In the genomic region with DNA sequence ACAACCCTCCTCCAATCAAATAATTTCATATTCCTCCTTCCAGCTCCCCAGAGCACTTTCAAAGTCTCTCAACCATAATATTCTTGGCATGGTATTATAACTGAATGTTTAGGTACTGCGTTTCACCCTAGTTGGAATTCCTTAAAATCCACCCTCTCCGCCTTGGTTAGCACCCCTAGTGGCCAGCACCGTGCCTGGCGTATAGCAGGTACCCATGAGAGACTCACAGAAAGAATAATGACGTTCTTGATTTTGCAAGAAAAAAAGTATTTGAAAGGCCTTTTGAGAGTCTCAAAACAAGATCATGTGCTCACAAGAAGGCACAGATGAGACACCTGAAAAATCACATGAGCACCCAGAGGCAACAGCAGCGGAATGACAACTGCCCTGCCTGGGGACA, we compare ENCODE assay signal across 12 cellular contexts. TPM values are rescaled to one million over a fixed set of nuclear protein-coding genes. Genes with fewer than 3 reads are reported as not detected.
DNase-seq lines count a peak whose midpoint lies in the region; ATAC-seq, FAIRE-seq and TF ChIP-seq lines count a peak whose summit lies in the region.
"Had no signal": no experiment of that assay in that cellular context is flagged by ENCODE, and none has a peak within 500 bp of the region (broad histone marks: within the 10 kb centered on the region; RNA-seq: fewer than 3 reads in every experiment).

No MANE protein-coding gene starts in this region.

- no peaks in the 10 kb centered on the region for H3K79me2 ChIP-seq in GM12878 (ENCODE audit: control insufficient read depth, insufficient read depth, low read length)

- H4K20me1 ChIP-seq in GM12878 (ENCODE audit: control insufficient read depth, insufficient read depth) = no peaks in the 10 kb centered on the region

- POLR2A ChIA-PET in GM12878 (lab: Charles Lee) = no interaction called here

- peaks cover 13% of the 10 kb centered on the region for H3K9me3 Mint-ChIP-seq in Calu3 (ENCODE audit: low read depth, unreplicated experiment)
- H3K9me3 Mint-ChIP-seq: activated CD4-positive, alpha-beta memory T cell treated with anti-CD3 and anti-CD28 coated beads for 36 hours had no signal

- BruUV-seq in Calu3 (replicated peaks; lab: Mats Ljungman, UMichigan) (no TSS peak), GM12878 (replicated peaks; lab: Mats Ljungman, UMichigan) (no TSS peak)

- H3K27ac ChIP-seq in GM12878 (ENCODE audit: control insufficient read depth, insufficient read depth) (no peak overlapping the region), right lobe of liver (no peak overlapping the region)

- H3K4me1 ChIP-seq in GM12878 (ENCODE audit: control insufficient read depth, insufficient read depth, low read length) = no peaks in the 10 kb centered on the region
- H3K4me1 ChIP-seq in right lobe of liver = no peaks in the 10 kb centered on the region

- CTCF ChIA-PET in Calu3 (lab: Charles Lee) (interaction anchor here (0.9 kb wide), 1 partner anchor 16 kb away, joined by 3 read pairs; no protein-coding TSS in a partner anchor), GM12878 (lab: Yijun Ruan, JAX) (interaction anchor here (0.8 kb wide), 1 partner anchor 9 kb away, joined by 3 read pairs; no protein-coding TSS in a partner anchor)

- H3K9me3 ChIP-seq in GM12878 (replicated peaks; ENCODE audit: control insufficient read depth, insufficient read depth, low read length) (no peaks in the 10 kb centered on the region), right lobe of liver (no peaks in the 10 kb centered on the region)
- H3K9me3 ChIP-seq: uterus had no signal

- H3K4me3 Mint-ChIP-seq in Calu3 (ENCODE audit: low read depth, unreplicated experiment) = no peak overlapping the region
- H3K4me3 Mint-ChIP-seq: activated CD4-positive, alpha-beta memory T cell treated with anti-CD3 and anti-CD28 coated beads for 36 hours had no signal

- TF ChIP-seq POLR2A in GM12878 (IDR thresholded peaks at IDR 0.05; ENCODE audit: low read depth, low read length) (no peak), right lobe of liver (IDR thresholded peaks at IDR 0.05) (no peak)

- ATAC-seq in GM12878 = peak; percentile 54; the same call in 2 of the 3 replicates
- no peak for ATAC-seq in right lobe of liver
- ATAC-seq in GM21423 (IDR thresholded peaks at IDR 0.05; ENCODE audit: unreplicated experiment) = no peak

- no peak overlapping the region for H3K9ac ChIP-seq in GM12878 (ENCODE audit: control insufficient read depth, insufficient read depth, low read length)

- H3K27ac Mint-ChIP-seq in Calu3 (ENCODE audit: unreplicated experiment) = no peak overlapping the region
- H3K27ac Mint-ChIP-seq: activated CD4-positive, alpha-beta memory T cell treated with anti-CD3 and anti-CD28 coated beads for 36 hours had no signal

- TF ChIP-seq CTCF in Calu3 (IDR thresholded peaks at IDR 0.05; ENCODE audit: unreplicated experiment) = no peak
- TF ChIP-seq CTCF in GM12878 (IDR thresholded peaks at IDR 0.05 in 2 of 3, conservative IDR thresholded peaks at IDR 0.05 in 1 of 3; ENCODE audit: control insufficient read depth in 2 of 3, extremely low read depth in 1 of 3, insufficient read depth in 1 of 3, low read depth in 3 of 3, low read length in 3 of 3) = peak; percentile 21 to 60 (median 54); a peak in 5 of 6 replicates
- TF ChIP-seq CTCF in right lobe of liver (IDR thresholded peaks at IDR 0.05) = peak in 3 of 4 donors; percentile 26 to 29 (median 26)

- TF ChIP-seq RAD21 in GM12878 (IDR thresholded peaks at IDR 0.05; ENCODE audit: insufficient read depth, low read depth, low read length) = no peak

- RAD21 ChIA-PET in GM12878 (lab: Charles Lee; ENCODE audit: unreplicated experiment) = no interaction called here

- intact Hi-C loops in Calu3 (cut with micrococcal nuclease; ENCODE audit: unreplicated experiment) (no loop called here), GM12878 (cut with micrococcal nuclease; ENCODE audit: unreplicated experiment) (no loop called here), right lobe of liver (cut with DNase I) (no loop called here)

- H3K36me3 Mint-ChIP-seq in Calu3 (ENCODE audit: insufficient read depth, unreplicated experiment) = no peaks in the 10 kb centered on the region
- H3K36me3 Mint-ChIP-seq: activated CD4-positive, alpha-beta memory T cell treated with anti-CD3 and anti-CD28 coated beads for 36 hours had no signal

- H3K4me1 Mint-ChIP-seq in Calu3 (ENCODE audit: low read depth, unreplicated experiment) = no peaks in the 10 kb centered on the region

- H3K4me3 ChIP-seq in GM12878 (no peak overlapping the region), right lobe of liver (no peak overlapping the region)
- H3K4me3 ChIP-seq: uterus had no signal

- WGBS in GM12878 (ENCODE audit: insufficient coverage, insufficient replicate concordance, low lambda C conversion rate, missing lambda C conversion rate) = 5% methylated on average over 6 of the region's 6 CpGs
- 40% methylated on average over 5 of the region's 6 CpGs for WGBS in right lobe of liver (ENCODE audit: insufficient coverage, low coverage, low lambda C conversion rate, missing lambda C conversion rate)

- no peaks in the 10 kb centered on the region for H3K36me3 ChIP-seq in GM12878 (ENCODE audit: control insufficient read depth in 2 of 2, insufficient read depth in 2 of 2, low read length in 1 of 2)
- no peaks in the 10 kb centered on the region for H3K36me3 ChIP-seq in right lobe of liver
- H3K36me3 ChIP-seq: uterus had no signal

- no peaks in the 10 kb centered on the region for H3K27me3 ChIP-seq in GM12878 (replicated peaks in 1 of 2; ENCODE audit: control insufficient read depth in 2 of 2, insufficient read depth in 2 of 2, low read length in 1 of 2)
- no peaks in the 10 kb centered on the region for H3K27me3 ChIP-seq in right lobe of liver
- H3K27me3 ChIP-seq: uterus had no signal

- no peaks in the 10 kb centered on the region for H3K27me3 Mint-ChIP-seq in Calu3 (ENCODE audit: unreplicated experiment)
- H3K27me3 Mint-ChIP-seq: activated CD4-positive, alpha-beta memory T cell treated with anti-CD3 and anti-CD28 coated beads for 36 hours had no signal

- H2AFZ ChIP-seq in GM12878 (ENCODE audit: control insufficient read depth, low read depth, low read length) = no peak overlapping the region

- DNase-seq in Calu3 (peak; percentile 26), HT-29 (ENCODE audit: low spot score) (peak; percentile 24), GM12878 (ENCODE audit: low read depth, low spot score) (no peak), right lobe of liver (no peak), NCI-H1417 (lab: John Stamatoyannopoulos, UW) (no peak), NCI-H2171 (lab: John Stamatoyannopoulos, UW) (no peak)
- no peak for DNase-seq in stimulated activated naive CD4-positive, alpha-beta T cell (lab: John Stamatoyannopoulos, UW)
- DNase-seq: activated CD4-positive, alpha-beta memory T cell treated with anti-CD3 and anti-CD28 coated beads for 36 hours; GF-D8; NCI-H1048; uterus had no signal

- in situ Hi-C loops in GM12878 (cut with MboI) = no loop called here

- SMC1A ChIA-PET in GM12878 (lab: Charles Lee; ENCODE audit: uncharacterized antibody, unreplicated experiment) = interaction anchor here (0.9 kb wide), 1 partner anchor 10 kb away, joined by 3 read pairs; no protein-coding TSS in a partner anchor

- FAIRE-seq in GM12878 (lab: Jason Lieb, UNC) = no peak

- no peak overlapping the region for H3K4me2 ChIP-seq in GM12878 (ENCODE audit: control insufficient read depth, insufficient read depth)

- TF ChIP-seq EP300 in GM12878 (IDR thresholded peaks at IDR 0.05; ENCODE audit: borderline replicate concordance in 1 of 2, control insufficient read depth in 1 of 2, low read depth in 2 of 2, low read length in 2 of 2) = no peak

TF ChIP-seq in GM12878, 131 proteins besides CTCF, POLR2A, EP300 and RAD21:
- TF ChIP-seq SMAD5 (IDR thresholded peaks at IDR 0.05; ENCODE audit: low read depth) (no peak), RB1 (IDR thresholded peaks at IDR 0.05; ENCODE audit: borderline replicate concordance) (no peak), MEF2A (IDR thresholded peaks at IDR 0.05; ENCODE audit: insufficient read depth, low read depth, low read length) (no peak)

RNA-seq across cellular contexts. Expression of gene GLI3, which starts 50.8 kb away (rescaled TPM):
- total RNA-seq in Calu3 (2022) (not detected in 2 replicates), GM12878 (2014; rRNA removed) (not detected in 2 replicates), GM12878 (2014; rRNA removed; fragmentation: Illumina TruSeq; extraction: Trizol) (not detected in 2 replicates), GM12878 (2021) (not detected in 2 replicates), right lobe of liver (under 1 TPM; 0.12 to 0.95 (median 0.21) TPM)
- not detected in 2 replicates for total RNA-seq in HT-29 (2014; rRNA removed; shearing (Covaris generic))
- total RNA-seq in GM12878 (2013; cell fraction: nucleolus; rRNA removed) = not detected in 2 replicates
- polyA plus RNA-seq in GM12878 (2011; ENCODE audit: low read depth) = not detected
- polyA plus RNA-seq in GM12878 (2011; rRNA removed) (not detected in 2 replicates), GM12878 (2014; fragmentation: Illumina TruSeq; extraction: Trizol) (0.01 and 0.03 TPM in 2 replicates), GM12878 (2014; fragmentation: Nextera tagmentation; extraction: Ambion mirVana) (not detected), GM12878 (2014; rRNA removed) (not detected in 2 replicates), GM12878 (2016; fragmentation: Nextera tagmentation; extraction: Ambion mirVana) (under 1 TPM in 1 of 2 experiments, not detected in 1; 0.01 TPM)
- polyA plus RNA-seq in GM12878 (2011; cell fraction: cytosol; rRNA removed) = not detected in 2 replicates
- polyA plus RNA-seq in GM12878 (2011; cell fraction: nucleus; rRNA removed) = 0.03 TPM in 1 of 2 replicates, not detected in the other
- polyA plus RNA-seq in GM12878 (2012) = not detected in 2 replicates
- polyA minus RNA-seq in GM12878 (2011; rRNA and poly(A)+ RNA removed) = not detected in 2 replicates
- not detected in 2 replicates for polyA minus RNA-seq in GM12878 (2011; cell fraction: cytosol; rRNA and poly(A)+ RNA removed)
- not detected in 2 replicates for polyA minus RNA-seq in GM12878 (2011; cell fraction: nucleus; rRNA and poly(A)+ RNA removed)

Comparison
In these comparisons a context has a peak if more than half of its experiments do, and no peak if none do; other contexts are left out.
1. DNase-seq: peak in Calu3 (single experiment) and HT-29 (single experiment); none in GM12878 (single experiment), right lobe of liver (0 of 3), stimulated activated naive CD4-positive, alpha-beta T cell (0 of 6), NCI-H1417 (0 of 3) and NCI-H2171 (single experiment).